ENCODE assay signal across 1 cellular context in the genomic region with DNA sequence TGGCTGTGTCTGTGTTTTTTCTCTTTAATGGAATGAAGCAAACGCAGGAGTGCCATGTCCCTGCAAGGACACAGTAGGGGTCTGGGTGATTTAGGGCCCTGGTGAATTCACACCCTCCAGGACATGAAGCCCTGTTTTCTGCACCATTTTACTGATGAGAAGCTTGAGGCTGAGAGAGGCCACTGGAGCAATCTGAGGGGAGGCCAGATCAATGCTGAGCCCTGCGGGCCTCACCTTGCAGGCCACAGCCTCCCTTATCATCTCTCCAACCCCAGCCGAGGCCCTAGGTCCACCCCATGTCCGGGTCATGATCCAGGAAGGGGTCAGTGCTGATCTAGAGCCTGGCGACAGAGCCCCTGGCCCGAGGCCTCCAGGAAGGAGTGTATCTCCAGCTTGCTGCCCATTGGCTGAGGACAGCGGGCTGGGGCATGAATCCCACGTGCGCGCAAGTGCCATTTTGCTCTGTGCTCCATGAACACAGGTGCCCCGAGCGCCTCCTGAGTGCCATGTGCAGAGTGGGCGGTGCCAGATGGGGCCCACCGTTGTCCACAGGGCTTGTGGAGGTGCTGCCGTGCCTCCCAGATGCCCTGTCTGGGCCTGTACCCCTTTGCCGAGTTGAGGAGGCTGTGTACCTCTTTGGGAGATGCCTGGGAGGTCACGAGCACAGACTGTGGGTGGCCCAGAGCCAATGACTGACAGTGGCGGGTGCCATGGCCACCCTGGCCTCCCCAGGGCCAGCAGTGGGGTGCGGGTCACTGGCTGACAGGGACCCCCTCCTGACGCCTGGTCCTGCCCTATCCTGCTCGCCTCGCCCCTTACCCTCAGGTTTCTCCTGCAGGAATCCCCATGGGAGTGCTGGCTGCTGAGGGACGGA.
TF ChIP-seq lines count a peak whose summit lies in the region.

No MANE protein-coding gene starts in this region.

TF ChIP-seq in HEK293, 187 proteins besides CTCF, POLR2A, EP300 and RAD21:
- 0 out of 2 replicates have a peak, but pooled peaks have one; percentile 10 for TF ChIP-seq GLIS1 (tag by site-specific recombination; IDR thresholded peaks at IDR 0.05)
- no peak for TF ChIP-seq ZSCAN5A (tag by site-specific recombination; IDR thresholded peaks at IDR 0.05)
